8 cellular contexts compared by ENCODE assay signal in genomic region chr5:146965781-146966659, GRCh38.
A peak's percentile ranks its signal among the peaks of the same experiment; 100 is the strongest.
DNase-seq lines count a peak whose midpoint lies in the region; ATAC-seq and TF ChIP-seq lines count a peak whose summit lies in the region.

No MANE protein-coding gene starts in this region.

- peaks cover 8% of the 10 kb centered on the region for H3K4me1 ChIP-seq in testis

- peak; percentile 31 for DNase-seq in DMS79 (lab: John Stamatoyannopoulos, UW)
- peak; percentile 48 for DNase-seq in HPDE6-E6E7 (ENCODE audit: extremely low spot score)
- DNase-seq in NCI-H774 (lab: John Stamatoyannopoulos, UW): peak; percentile 67
- peak; percentile 60 for DNase-seq in activated CD8-positive, alpha-beta memory T cell treated with anti-CD3 and anti-CD28 coated beads, Interleukin-2, amount 10 ng/mL, durations not matched to agents 7 days and 5 days
- DNase-seq in erythroblast (lab: John Stamatoyannopoulos, UW): peak; percentile 69 to 82
- DNase-seq in naive thymus-derived CD8-positive, alpha-beta T cell: peak; percentile 7 to 78 (median 52)
- peak; percentile 82 for DNase-seq in testis

- H3K9me3 ChIP-seq in testis: no peaks in the 10 kb centered on the region

- intact Hi-C loops in testis (cut with DNase I; ENCODE audit: low total_unique reads): loop anchor here (10.0 kb wide), 1 partner anchor 421 kb away; no protein-coding TSS in a partner anchor

- WGBS in testis, 2 donors: 39 to 43% methylated on average over 15 of the region's 15 CpGs

- peak; percentile 90 to 98 (median 95) for TF ChIP-seq CTCF in testis (IDR thresholded peaks at IDR 0.05)

- H3K9me3 Mint-ChIP-seq in activated CD8-positive, alpha-beta memory T cell treated with anti-CD3 and anti-CD28 coated beads, Interleukin-2, amount 10 ng/mL, durations not matched to agents 7 days and 5 days (ENCODE audit: low read depth): no peaks in the 10 kb centered on the region
- H3K9me3 Mint-ChIP-seq in naive thymus-derived CD8-positive, alpha-beta T cell: no peaks in the 10 kb centered on the region

- no peak overlapping the region for H3K27ac Mint-ChIP-seq in activated CD8-positive, alpha-beta memory T cell treated with anti-CD3 and anti-CD28 coated beads, Interleukin-2, amount 10 ng/mL, durations not matched to agents 7 days and 5 days
- H3K27ac Mint-ChIP-seq in naive thymus-derived CD8-positive, alpha-beta T cell: no peak overlapping the region

- TF ChIP-seq POLR2A in erythroblast (IDR thresholded peaks at IDR 0.05; ENCODE audit: low read length) (no peak), testis (IDR thresholded peaks at IDR 0.05) (no peak)

- POLR2A ChIA-PET in naive thymus-derived CD8-positive, alpha-beta T cell (lab: Charles Lee): no interaction called here

- ATAC-seq in GM21515 (IDR thresholded peaks at IDR 0.05; ENCODE audit: unreplicated experiment): peak; percentile 96
- peak; percentile 83 for ATAC-seq in activated CD8-positive, alpha-beta memory T cell treated with anti-CD3 and anti-CD28 coated beads, Interleukin-2, amount 10 ng/mL, durations not matched to agents 7 days and 5 days
- ATAC-seq in naive thymus-derived CD8-positive, alpha-beta T cell: peak; percentile 59 to 62

- no peak overlapping the region for H3K27ac ChIP-seq in testis

- CTCF ChIA-PET in activated CD8-positive, alpha-beta memory T cell treated with anti-CD3 and anti-CD28 coated beads, Interleukin-2, amount 10 ng/mL, durations not matched to agents 7 days and 5 days (lab: Charles Lee): interaction anchor here (0.8 to 8.1 kb wide), 30 partner anchors 9 to 433 kb away, joined by 3 to 85 read pairs (median 4); no protein-coding TSS in a partner anchor

- H3K36me3 Mint-ChIP-seq in activated CD8-positive, alpha-beta memory T cell treated with anti-CD3 and anti-CD28 coated beads, Interleukin-2, amount 10 ng/mL, durations not matched to agents 7 days and 5 days: no peaks in the 10 kb centered on the region
- H3K36me3 Mint-ChIP-seq in naive thymus-derived CD8-positive, alpha-beta T cell: no peaks in the 10 kb centered on the region

- no peak overlapping the region for H3K4me3 Mint-ChIP-seq in activated CD8-positive, alpha-beta memory T cell treated with anti-CD3 and anti-CD28 coated beads, Interleukin-2, amount 10 ng/mL, durations not matched to agents 7 days and 5 days
- no peak overlapping the region for H3K4me3 Mint-ChIP-seq in naive thymus-derived CD8-positive, alpha-beta T cell

- no peaks in the 10 kb centered on the region for H3K27me3 ChIP-seq in testis

- H3K4me1 Mint-ChIP-seq in activated CD8-positive, alpha-beta memory T cell treated with anti-CD3 and anti-CD28 coated beads, Interleukin-2, amount 10 ng/mL, durations not matched to agents 7 days and 5 days: no peaks in the 10 kb centered on the region
- no peaks in the 10 kb centered on the region for H3K4me1 Mint-ChIP-seq in naive thymus-derived CD8-positive, alpha-beta T cell

- peaks cover 2% of the 10 kb centered on the region for H3K27me3 Mint-ChIP-seq in activated CD8-positive, alpha-beta memory T cell treated with anti-CD3 and anti-CD28 coated beads, Interleukin-2, amount 10 ng/mL, durations not matched to agents 7 days and 5 days
- peaks cover 0 to 3% (median 0%) of the 10 kb centered on the region in 5 donors for H3K27me3 Mint-ChIP-seq in naive thymus-derived CD8-positive, alpha-beta T cell

- no peak overlapping the region for H3K4me3 ChIP-seq in testis

- H3K36me3 ChIP-seq in testis (ENCODE audit: low read depth, missing control alignments): no peaks in the 10 kb centered on the region

Comparison
In these comparisons a context has a peak if more than half of its experiments do, and no peak if none do; other contexts are left out.
1. DNase-seq: peak in every context shown above with its lines; median percentile 82 in testis; 76 in erythroblast; 67 in NCI-H774; 60 in activated CD8-positive, alpha-beta memory T cell treated with anti-CD3 and anti-CD28 coated beads, Interleukin-2, amount 10 ng/mL, durations not matched to agents 7 days and 5 days; 52 in naive thymus-derived CD8-positive, alpha-beta T cell; 48 in HPDE6-E6E7; 31 in DMS79.